In the genomic region with DNA sequence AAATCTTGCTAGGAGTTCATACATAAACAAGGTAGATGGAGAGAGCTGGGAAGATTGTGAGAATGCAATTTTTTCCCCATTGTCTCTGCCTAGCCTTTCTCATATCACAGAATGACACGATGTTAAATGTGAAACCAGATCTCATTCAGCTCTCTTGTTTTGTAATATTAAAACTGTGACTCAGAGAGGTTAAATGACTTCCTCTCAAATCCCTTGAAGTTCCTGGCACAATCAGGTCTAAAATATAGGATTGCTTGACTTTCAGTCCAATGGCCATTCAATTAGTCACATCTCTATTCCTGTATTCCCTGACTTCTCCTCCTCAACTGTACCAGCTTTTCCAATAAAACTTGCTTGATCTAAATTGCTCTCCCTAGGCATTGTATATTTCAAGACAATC, we compare ENCODE assay signal across 11 cellular contexts. TPM values are rescaled to one million over a fixed set of nuclear protein-coding genes. Genes with fewer than 3 reads are reported as not detected.
DNase-seq lines count a peak whose midpoint lies in the region; ATAC-seq and TF ChIP-seq lines count a peak whose summit lies in the region.
"Had no signal": no experiment of that assay in that cellular context is flagged by ENCODE, and none has a peak within 500 bp of the region (broad histone marks: within the 10 kb centered on the region; RNA-seq: fewer than 3 reads in every experiment).

No MANE protein-coding gene starts in this region.

- TF ChIP-seq CTCF in Calu3 (IDR thresholded peaks at IDR 0.05; ENCODE audit: unreplicated experiment) (no peak), body of pancreas (IDR thresholded peaks at IDR 0.05) (no peak)

- H3K4me1 ChIP-seq in adipocyte (ENCODE audit: control insufficient read depth, insufficient read depth, low read length), result peaks cover 29% of the 10 kb centered on the region
- peaks cover 19% of the 10 kb centered on the region for H3K4me1 ChIP-seq in body of pancreas

- H3K9me3 Mint-ChIP-seq in Calu3 (ENCODE audit: low read depth, unreplicated experiment), result no peaks in the 10 kb centered on the region

- ATAC-seq in body of pancreas (no peak), left ventricle myocardium superior (no peak)

- CTCF ChIA-PET in Calu3 (lab: Charles Lee), result interaction anchor here (1.8 kb wide), 1 partner anchor 13 kb away, joined by 4 read pairs; no protein-coding TSS in a partner anchor

- TF ChIP-seq POLR2A in body of pancreas (IDR thresholded peaks at IDR 0.05), result no peak

- no peaks in the 10 kb centered on the region for H3K27me3 Mint-ChIP-seq in Calu3 (ENCODE audit: unreplicated experiment)

- intact Hi-C loops in Calu3 (cut with micrococcal nuclease; ENCODE audit: unreplicated experiment), result loop anchor here (2.0 kb wide), 1 partner anchor 138 kb away; no protein-coding TSS in a partner anchor
- intact Hi-C loops in body of pancreas (cut with DNase I), result no loop called here
- intact Hi-C loops in left ventricle myocardium superior (cut with micrococcal nuclease), result no loop called here

- no TSS peak for BruUV-seq in Calu3 (replicated peaks; lab: Mats Ljungman, UMichigan)

- WGBS in body of pancreas, 2 donors, result 28 to 31% methylated on average over 1 of the region's 1 CpG

- peak overlapping the region in 1 of 4 donors; percentile 22 for H3K27ac ChIP-seq in body of pancreas

- peak overlapping the region; percentile 69 for H3K4me3 Mint-ChIP-seq in Calu3 (ENCODE audit: low read depth, unreplicated experiment)

- no peak overlapping the region for H3K9ac ChIP-seq in adipocyte (ENCODE audit: low read length)

- no peaks in the 10 kb centered on the region for H3K36me3 ChIP-seq in adipocyte (ENCODE audit: control insufficient read depth, insufficient read depth, low read length, severe bottlenecking)
- H3K36me3 ChIP-seq in body of pancreas (replicated peaks in 1 of 2; ENCODE audit: insufficient read depth in 1 of 2, low read depth in 2 of 2), result no peaks in the 10 kb centered on the region

- peak overlapping the region; percentile 92 for H3K27ac Mint-ChIP-seq in Calu3 (ENCODE audit: unreplicated experiment)

- H3K9me3 ChIP-seq in adipocyte (ENCODE audit: control insufficient read depth, low read length), result peaks cover 6% of the 10 kb centered on the region
- H3K9me3 ChIP-seq in body of pancreas, result no peaks in the 10 kb centered on the region

- DNase-seq in Calu3, result no peak
- DNase-seq in HS-5 (ENCODE audit: low read depth), result peak; percentile 68
- DNase-seq in adipocyte (ENCODE audit: low read depth), result peak; percentile 81
- peak; percentile 13 to 75 for DNase-seq in lung microvascular endothelial cell (ENCODE audit: low read depth in 2 of 2)
- DNase-seq in NCI-H82 (lab: John Stamatoyannopoulos, UW), result no peak
- DNase-seq in body of pancreas, result no peak
- no peak for DNase-seq in activated effector memory CD4-positive, alpha-beta T cell treated with Interleukin-2 at 50 U/mL for 16 hours
- no peak for DNase-seq in left ventricle myocardium superior
- DNase-seq: NCI-H2029 had no signal

- H3K4me3 ChIP-seq in adipocyte (ENCODE audit: low read length) (peak overlapping the region; percentile 20), body of pancreas (no peak overlapping the region)

- H3K4me1 Mint-ChIP-seq in Calu3 (ENCODE audit: low read depth, unreplicated experiment), result peaks cover 51% of the 10 kb centered on the region

- H3K36me3 Mint-ChIP-seq in Calu3 (ENCODE audit: insufficient read depth, unreplicated experiment), result peaks cover 37% of the 10 kb centered on the region

- H3K27me3 ChIP-seq in adipocyte (replicated peaks; ENCODE audit: control insufficient read depth, insufficient read depth, low read length), result no peaks in the 10 kb centered on the region
- H3K27me3 ChIP-seq in body of pancreas, result no peaks in the 10 kb centered on the region

RNA-seq across cellular contexts. Expression of a gene that starts 3.1 kb away (rescaled TPM):
- total RNA-seq in Calu3 (2022) (20.6 and 33.7 TPM in 2 replicates), lung microvascular endothelial cell (not detected in 2 replicates), body of pancreas (10 to 100 TPM in 1 of 2 donors, 1 to 10 TPM in 1; 5.9 to 13.5 TPM), left ventricle myocardium superior (not detected)

RNA-seq across cellular contexts. Expression of a gene that starts 31.5 kb away (rescaled TPM):
- total RNA-seq in Calu3 (2022), result 9.4 and 9.5 TPM in 2 replicates
- total RNA-seq in lung microvascular endothelial cell, result 0.22 and 1.2 TPM in 2 replicates
- total RNA-seq in body of pancreas, result 10 to 100 TPM; 10.1 to 26.7 TPM
- total RNA-seq in left ventricle myocardium superior, result 2.4 TPM

RNA-seq across cellular contexts. Expression of a gene that starts 46.0 kb away (rescaled TPM):
- not detected in 2 replicates for total RNA-seq in Calu3 (2022)
- total RNA-seq in lung microvascular endothelial cell, result not detected in 2 replicates
- total RNA-seq in body of pancreas, result not detected
- total RNA-seq in left ventricle myocardium superior, result not detected
- total RNA-seq: epithelial cell of proximal tubule, posterior vena cava had no signal

Comparison
In these comparisons a context has a peak if more than half of its experiments do, and no peak if none do; other contexts are left out.
1. DNase-seq: peak in HS-5 (single experiment), adipocyte (single experiment) and lung microvascular endothelial cell (2 of 2); none in Calu3 (single experiment), NCI-H82 (single experiment), body of pancreas (0 of 4), activated effector memory CD4-positive, alpha-beta T cell treated with Interleukin-2 at 50 U/mL for 16 hours (single experiment) and left ventricle myocardium superior (single experiment).